7 cellular contexts compared by ENCODE assay signal in genomic region chr3:171809513-171810277, GRCh38. TPM values are rescaled to one million over a fixed set of nuclear protein-coding genes. Genes with fewer than 3 reads are reported as not detected.
DNase-seq lines count a peak whose midpoint lies in the region; ATAC-seq, FAIRE-seq and TF ChIP-seq lines count a peak whose summit lies in the region.

No MANE protein-coding gene starts in this region.

- H3K4me2 ChIP-seq in GM23338 = peak overlapping the region; percentile 98

- H3K4me3 ChIP-seq in GM12875 (ENCODE audit: low read depth, low read length) (peak overlapping the region; percentile 57), GM23338 (peak overlapping the region; percentile 89), brain microvascular endothelial cell (ENCODE audit: low read depth, low read length) (peak overlapping the region; percentile 79), small intestine (ENCODE audit: low read depth in 1 of 2, low read length in 2 of 2) (peak overlapping the region; percentile 60 to 71)

- H3K36me3 Mint-ChIP-seq in GM23338 (ENCODE audit: low read depth) = no peaks in the 10 kb centered on the region
- H3K36me3 Mint-ChIP-seq in immature natural killer cell = no peaks in the 10 kb centered on the region

- H3K27ac Mint-ChIP-seq in GM23338 (no peak overlapping the region), immature natural killer cell (peak overlapping the region; percentile 62 to 90 (median 86))

- peak; percentile 83 for ATAC-seq in GM23338

- H3K27me3 Mint-ChIP-seq in GM23338 (ENCODE audit: insufficient read depth, low read depth, poor library complexity) (peaks cover 21% of the 10 kb centered on the region), immature natural killer cell (ENCODE audit: low read depth in 3 of 3) (peaks cover 5 to 10% (median 6%) of the 10 kb centered on the region in 3 donors)

- in situ Hi-C loops in brain microvascular endothelial cell (cut with HindIII; ENCODE audit: low pct_ligation_motif_present, low sequenced_read_pairs) = no loop called here

- H3K27ac ChIP-seq in GM23338 (ENCODE audit: low read depth) (no peak overlapping the region), brain microvascular endothelial cell (peak overlapping the region; percentile 98), small intestine (ENCODE audit: low read depth in 1 of 2, low read length in 1 of 2) (peak overlapping the region; percentile 60 to 92)

- TF ChIP-seq CTCF in GM12875 (IDR thresholded peaks at IDR 0.05; ENCODE audit: borderline replicate concordance, insufficient read depth, low read depth, low read length) (0 out of 2 replicates have a peak, but pooled peaks have one; percentile 1), GM23338 (conservative IDR thresholded peaks at IDR 0.05; ENCODE audit: low read depth in 2 of 2) (no peak), brain microvascular endothelial cell (IDR thresholded peaks at IDR 0.05; ENCODE audit: low read depth, low read length, missing control alignments) (no peak)

- H3K79me2 ChIP-seq in GM23338 (replicated peaks; ENCODE audit: insufficient read depth) = no peaks in the 10 kb centered on the region

- 1 to 2% (median 2%) methylated on average over 47 to 52 of the region's 52 CpGs for WGBS in small intestine, 3 donors

- H3K9me2 ChIP-seq in GM23338 (ENCODE audit: insufficient read depth) = no peaks in the 10 kb centered on the region

- peak; percentile 76 for DNase-seq in GM23338 (ENCODE audit: low spot score)
- peak; percentile 71 for DNase-seq in LoVo (ENCODE audit: low spot score)
- peak; percentile 84 for DNase-seq in T1000 (lab: John Stamatoyannopoulos, UW)
- DNase-seq in brain microvascular endothelial cell = peak; percentile 89
- peak; percentile 72 to 81 (median 79) for DNase-seq in immature natural killer cell
- peak; percentile 84 for DNase-seq in small intestine

- H3K4me3 Mint-ChIP-seq in GM23338 (peak overlapping the region; percentile 72), immature natural killer cell (peak overlapping the region; percentile 83 to 95 (median 87))

- H2AFZ ChIP-seq in GM23338 = peak overlapping the region; percentile 100

- no peaks in the 10 kb centered on the region for H3K4me1 ChIP-seq in GM23338 (ENCODE audit: insufficient read depth)
- H3K4me1 ChIP-seq in small intestine (ENCODE audit: control insufficient read depth in 2 of 2, insufficient read depth in 1 of 2, low read depth in 1 of 2, low read length in 1 of 2) = peaks cover 0 to 3% of the 10 kb centered on the region in 2 donors

- H3F3A ChIP-seq in GM23338 (replicated peaks; ENCODE audit: low read depth) = no peaks in the 10 kb centered on the region; the same call in 1 of the 2 replicates

- FAIRE-seq in small intestine (lab: Jason Lieb, UNC) = no peak

- H3K36me3 ChIP-seq in GM23338 (ENCODE audit: insufficient read depth) = no peaks in the 10 kb centered on the region
- H3K36me3 ChIP-seq in brain microvascular endothelial cell (replicated peaks) = no peaks in the 10 kb centered on the region
- H3K36me3 ChIP-seq in small intestine (ENCODE audit: control insufficient read depth in 2 of 2, insufficient read depth in 2 of 2, low read length in 2 of 2) = no peaks in the 10 kb centered on the region

- peaks cover 4% of the 10 kb centered on the region; the same call in 2 of the 3 replicates for H3K4me1 Mint-ChIP-seq in GM23338
- peaks cover 33 to 55% of the 10 kb centered on the region in 2 donors for H3K4me1 Mint-ChIP-seq in immature natural killer cell

- H3K9me3 ChIP-seq in small intestine (ENCODE audit: control insufficient read depth, low read depth) = no peaks in the 10 kb centered on the region

- H3K9me3 Mint-ChIP-seq in GM23338 (no peaks in the 10 kb centered on the region), immature natural killer cell (no peaks in the 10 kb centered on the region)

- H3K27me3 ChIP-seq in GM23338 (ENCODE audit: insufficient read depth) (peaks cover 42% of the 10 kb centered on the region), brain microvascular endothelial cell (replicated peaks) (no peaks in the 10 kb centered on the region), small intestine (ENCODE audit: control insufficient read depth in 2 of 2, insufficient read depth in 2 of 2, low read length in 2 of 2) (no peaks in the 10 kb centered on the region)

- H4K20me1 ChIP-seq in GM23338 (replicated peaks; ENCODE audit: insufficient read depth) = no peaks in the 10 kb centered on the region

TF ChIP-seq in GM23338, 12 proteins besides CTCF, POLR2A, EP300 and RAD21 (continues in another document):
- TF ChIP-seq ZNF331 (CRISPR knock-in tag; IDR thresholded peaks at IDR 0.05; ENCODE audit: low read depth) (no peak), POLR2AphosphoS5 (IDR thresholded peaks at IDR 0.05; ENCODE audit: low read depth) (no peak), EZH2 (IDR thresholded peaks at IDR 0.05; ENCODE audit: low read depth, unreplicated experiment) (no peak), STAT1 (IDR thresholded peaks at IDR 0.05; ENCODE audit: unreplicated experiment) (no peak), JUNB (IDR thresholded peaks at IDR 0.05; ENCODE audit: unreplicated experiment) (no peak), NANOG (IDR thresholded peaks at IDR 0.05; ENCODE audit: borderline replicate concordance) (no peak), CREB1 (CRISPR knock-in tag; IDR thresholded peaks at IDR 0.05; ENCODE audit: low read depth) (no peak)
- TF ChIP-seq, protein P1, sequence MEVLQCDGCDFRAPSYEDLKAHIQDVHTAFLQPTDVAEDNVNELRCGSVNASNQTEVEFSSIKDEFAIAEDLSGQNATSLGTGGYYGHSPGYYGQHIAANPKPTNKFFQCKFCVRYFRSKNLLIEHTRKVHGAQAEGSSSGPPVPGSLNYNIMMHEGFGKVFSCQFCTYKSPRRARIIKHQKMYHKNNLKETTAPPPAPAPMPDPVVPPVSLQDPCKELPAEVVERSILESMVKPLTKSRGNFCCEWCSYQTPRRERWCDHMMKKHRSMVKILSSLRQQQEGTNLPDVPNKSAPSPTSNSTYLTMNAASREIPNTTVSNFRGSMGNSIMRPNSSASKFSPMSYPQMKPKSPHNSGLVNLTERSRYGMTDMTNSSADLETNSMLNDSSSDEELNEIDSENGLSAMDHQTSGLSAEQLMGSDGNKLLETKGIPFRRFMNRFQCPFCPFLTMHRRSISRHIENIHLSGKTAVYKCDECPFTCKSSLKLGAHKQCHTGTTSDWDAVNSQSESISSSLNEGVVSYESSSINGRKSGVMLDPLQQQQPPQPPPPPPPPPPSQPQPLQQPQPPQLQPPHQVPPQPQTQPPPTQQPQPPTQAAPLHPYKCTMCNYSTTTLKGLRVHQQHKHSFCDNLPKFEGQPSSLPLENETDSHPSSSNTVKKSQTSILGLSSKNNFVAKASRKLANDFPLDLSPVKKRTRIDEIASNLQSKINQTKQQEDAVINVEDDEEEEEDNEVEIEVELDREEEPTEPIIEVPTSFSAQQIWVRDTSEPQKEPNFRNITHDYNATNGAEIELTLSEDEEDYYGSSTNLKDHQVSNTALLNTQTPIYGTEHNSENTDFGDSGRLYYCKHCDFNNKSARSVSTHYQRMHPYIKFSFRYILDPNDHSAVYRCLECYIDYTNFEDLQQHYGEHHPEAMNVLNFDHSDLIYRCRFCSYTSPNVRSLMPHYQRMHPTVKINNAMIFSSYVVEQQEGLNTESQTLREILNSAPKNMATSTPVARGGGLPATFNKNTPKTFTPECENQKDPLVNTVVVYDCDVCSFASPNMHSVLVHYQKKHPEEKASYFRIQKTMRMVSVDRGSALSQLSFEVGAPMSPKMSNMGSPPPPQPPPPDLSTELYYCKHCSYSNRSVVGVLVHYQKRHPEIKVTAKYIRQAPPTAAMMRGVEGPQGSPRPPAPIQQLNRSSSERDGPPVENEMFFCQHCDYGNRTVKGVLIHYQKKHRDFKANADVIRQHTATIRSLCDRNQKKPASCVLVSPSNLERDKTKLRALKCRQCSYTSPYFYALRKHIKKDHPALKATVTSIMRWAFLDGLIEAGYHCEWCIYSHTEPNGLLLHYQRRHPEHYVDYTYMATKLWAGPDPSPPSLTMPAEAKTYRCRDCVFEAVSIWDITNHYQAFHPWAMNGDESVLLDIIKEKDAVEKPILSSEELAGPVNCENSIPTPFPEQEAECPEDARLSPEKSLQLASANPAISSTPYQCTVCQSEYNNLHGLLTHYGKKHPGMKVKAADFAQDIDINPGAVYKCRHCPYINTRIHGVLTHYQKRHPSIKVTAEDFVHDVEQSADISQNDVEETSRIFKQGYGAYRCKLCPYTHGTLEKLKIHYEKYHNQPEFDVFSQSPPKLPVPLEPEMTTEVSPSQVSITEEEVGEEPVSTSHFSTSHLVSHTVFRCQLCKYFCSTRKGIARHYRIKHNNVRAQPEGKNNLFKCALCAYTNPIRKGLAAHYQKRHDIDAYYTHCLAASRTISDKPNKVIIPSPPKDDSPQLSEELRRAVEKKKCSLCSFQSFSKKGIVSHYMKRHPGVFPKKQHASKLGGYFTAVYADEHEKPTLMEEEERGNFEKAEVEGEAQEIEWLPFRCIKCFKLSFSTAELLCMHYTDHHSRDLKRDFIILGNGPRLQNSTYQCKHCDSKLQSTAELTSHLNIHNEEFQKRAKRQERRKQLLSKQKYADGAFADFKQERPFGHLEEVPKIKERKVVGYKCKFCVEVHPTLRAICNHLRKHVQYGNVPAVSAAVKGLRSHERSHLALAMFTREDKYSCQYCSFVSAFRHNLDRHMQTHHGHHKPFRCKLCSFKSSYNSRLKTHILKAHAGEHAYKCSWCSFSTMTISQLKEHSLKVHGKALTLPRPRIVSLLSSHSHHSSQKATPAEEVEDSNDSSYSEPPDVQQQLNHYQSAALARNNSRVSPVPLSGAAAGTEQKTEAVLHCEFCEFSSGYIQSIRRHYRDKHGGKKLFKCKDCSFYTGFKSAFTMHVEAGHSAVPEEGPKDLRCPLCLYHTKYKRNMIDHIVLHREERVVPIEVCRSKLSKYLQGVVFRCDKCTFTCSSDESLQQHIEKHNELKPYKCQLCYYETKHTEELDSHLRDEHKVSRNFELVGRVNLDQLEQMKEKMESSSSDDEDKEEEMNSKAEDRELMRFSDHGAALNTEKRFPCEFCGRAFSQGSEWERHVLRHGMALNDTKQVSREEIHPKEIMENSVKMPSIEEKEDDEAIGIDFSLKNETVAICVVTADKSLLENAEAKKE (CRISPR knock-in tag; IDR thresholded peaks at IDR 0.05) = no peak

RNA-seq across cellular contexts. Expression of gene PLD1, which starts 0.6 kb away (rescaled TPM):
- total RNA-seq in GM23338 (2014; rRNA removed; shearing (Covaris generic)) = 2.2 and 6.7 TPM in 2 replicates
- 1.4 and 2.0 TPM in 2 replicates for polyA plus RNA-seq in GM23338 (2016; fragmentation: Nextera tagmentation; extraction: Ambion mirVana)
- 1 to 10 TPM in 2 of 3 donors, not detected in 1; 3.8 to 7.2 TPM for polyA plus RNA-seq in immature natural killer cell
- polyA plus RNA-seq in small intestine = 10 to 100 TPM; 35.9 to 99.1 (median 50.9) TPM

RNA-seq across cellular contexts. Expression of gene TMEM212, which starts 33.5 kb away (rescaled TPM):
- total RNA-seq in GM23338 (2014; rRNA removed; shearing (Covaris generic)) = not detected in 2 replicates
- not detected in 2 replicates for polyA plus RNA-seq in GM23338 (2016; fragmentation: Nextera tagmentation; extraction: Ambion mirVana)
- polyA plus RNA-seq in immature natural killer cell = not detected
- polyA plus RNA-seq in small intestine = not detected

Comparison
In these comparisons a context has a peak if more than half of its experiments do, and no peak if none do; other contexts are left out.
1. RNA of gene PLD1, which starts 0.6 kb away (polyA plus RNA-seq): 35.9 to 99.1 TPM in small intestine; 3.8 to 7.2 TPM in immature natural killer cell and 1.4 to 2.0 TPM in GM23338; every median in the first group is over 4 times any median in the second.
2. Peak in every context shown above with its lines, with median percentiles within 50 percentile points of each other: H3K4me3 ChIP-seq and DNase-seq.